Comparison of ENCODE assay signal across 12 cellular contexts in the genomic region with DNA sequence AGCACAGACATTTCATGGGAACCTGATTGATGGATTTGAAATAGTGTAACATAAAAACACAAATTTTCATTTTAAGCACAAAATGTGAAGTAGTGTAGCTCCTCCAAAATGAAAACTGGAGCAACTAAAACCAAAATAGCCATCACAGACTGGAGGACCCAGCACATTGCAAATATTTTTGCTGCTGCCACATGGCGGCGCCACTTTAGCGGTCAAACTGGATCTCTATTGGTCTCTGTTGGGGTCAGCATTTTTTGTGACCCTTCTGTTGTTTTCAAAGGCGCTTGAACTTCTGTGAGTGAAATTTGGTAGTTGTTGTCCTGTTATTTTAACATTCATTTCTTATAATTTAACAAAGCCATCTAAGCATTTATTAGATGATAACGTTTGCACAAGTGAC.
DNase-seq lines count a peak whose midpoint lies in the region; ATAC-seq, FAIRE-seq and TF ChIP-seq lines count a peak whose summit lies in the region.
"Had no signal": no experiment of that assay in that cellular context is flagged by ENCODE, and none has a peak within 500 bp of the region (broad histone marks: within the 10 kb centered on the region; RNA-seq: fewer than 3 reads in every experiment).

No MANE protein-coding gene starts in this region.

- WGBS in K562 (ENCODE audit: insufficient coverage, low coverage, missing lambda C conversion rate): 2% methylated on average over 5 of the region's 5 CpGs
- 38 to 39% methylated on average over 5 of the region's 5 CpGs for WGBS in upper lobe of left lung, 2 donors

- BruUV-seq in K562 (replicated peaks; lab: Mats Ljungman, UMichigan): no TSS peak

- H4K20me1 ChIP-seq in K562 (replicated peaks; ENCODE audit: control insufficient read depth, insufficient read depth, low read length): no peaks in the 10 kb centered on the region

- peak; percentile 52 to 54 (median 52) for TF ChIP-seq CTCF in K562 (IDR thresholded peaks at IDR 0.05 in 2 of 3, conservative IDR thresholded peaks at IDR 0.05 in 1 of 3; ENCODE audit: insufficient read depth in 2 of 3, low read depth in 1 of 3, low read length in 3 of 3)
- TF ChIP-seq CTCF in progenitor cell of endocrine pancreas (IDR thresholded peaks at IDR 0.05; ENCODE audit: unreplicated experiment): peak; percentile 62
- no peak for TF ChIP-seq CTCF in upper lobe of left lung (IDR thresholded peaks at IDR 0.05)

- H3K27ac Mint-ChIP-seq in progenitor cell of endocrine pancreas: no peak overlapping the region

- peaks cover 21% of the 10 kb centered on the region for H3K9me3 Mint-ChIP-seq in progenitor cell of endocrine pancreas (ENCODE audit: low read depth)

- H3K27me3 Mint-ChIP-seq in progenitor cell of endocrine pancreas: peaks cover 4% of the 10 kb centered on the region

- H2AFZ ChIP-seq in K562 (ENCODE audit: low read depth, low read length): no peak overlapping the region

- H3K27ac ChIP-seq in K562 (ENCODE audit: extremely low read depth, low read depth, low read length) (no peak overlapping the region), upper lobe of left lung (no peak overlapping the region)

- H3K4me3 Mint-ChIP-seq in progenitor cell of endocrine pancreas (ENCODE audit: low read depth): no peak overlapping the region

- no peak for FAIRE-seq in K562 (lab: Jason Lieb, UNC)
- FAIRE-seq: A204.1 had no signal

- peak in 1 of 2 experiments; percentile 44; a peak in 2 of 4 replicates for TF ChIP-seq RAD21 in K562 (CRISPR knock-in tag; conservative IDR thresholded peaks at IDR 0.05 in 1 of 2, IDR thresholded peaks at IDR 0.05 in 1 of 2)

- CTCF ChIA-PET in K562 (lab: Yijun Ruan, JAX; ENCODE audit: low intra/inter-chr PET ratio): no interaction called here

- H3K9me3 ChIP-seq in K562 (replicated peaks; ENCODE audit: control insufficient read depth, insufficient read depth, low read depth, low read length) (no peaks in the 10 kb centered on the region), upper lobe of left lung (no peaks in the 10 kb centered on the region)

- no peaks in the 10 kb centered on the region for H3K27me3 ChIP-seq in K562 (ENCODE audit: control insufficient read depth in 2 of 2, insufficient read depth in 2 of 2, low read length in 2 of 2)
- no peaks in the 10 kb centered on the region for H3K27me3 ChIP-seq in upper lobe of left lung

- H3K4me1 Mint-ChIP-seq in progenitor cell of endocrine pancreas (ENCODE audit: low read depth): no peaks in the 10 kb centered on the region

- in situ Hi-C loops in K562 (cut with MboI): no loop called here

- H3K4me2 ChIP-seq in K562 (ENCODE audit: insufficient read depth, low read length): no peak overlapping the region

- H3K36me3 Mint-ChIP-seq in progenitor cell of endocrine pancreas (ENCODE audit: insufficient read depth): no peaks in the 10 kb centered on the region

- ATAC-seq in K562: peak; percentile 69; the same call in 2 of the 3 replicates
- no peak for ATAC-seq in GM21447 (IDR thresholded peaks at IDR 0.05; ENCODE audit: unreplicated experiment)
- ATAC-seq in upper lobe of left lung (ENCODE audit: low FRiP score in 2 of 2): no peak

- H3K36me3 ChIP-seq in K562 (ENCODE audit: control insufficient read depth, insufficient read depth, low read length) (no peaks in the 10 kb centered on the region), upper lobe of left lung (no peaks in the 10 kb centered on the region)

- no peak for TF ChIP-seq EP300 in K562 (IDR thresholded peaks at IDR 0.05; ENCODE audit: low read length)
- TF ChIP-seq EP300 in upper lobe of left lung (IDR thresholded peaks at IDR 0.05): no peak

- H3K9me1 ChIP-seq in K562 (ENCODE audit: control insufficient read depth, insufficient read depth, low read length): no peaks in the 10 kb centered on the region

- H3K4me1 ChIP-seq in K562 (replicated peaks in 1 of 2; ENCODE audit: control insufficient read depth in 2 of 2, insufficient read depth in 2 of 2, low read length in 2 of 2): no peaks in the 10 kb centered on the region
- no peaks in the 10 kb centered on the region for H3K4me1 ChIP-seq in upper lobe of left lung

- no peaks in the 10 kb centered on the region for H3K79me2 ChIP-seq in K562 (ENCODE audit: control insufficient read depth, insufficient read depth, low read length)

- H3K9ac ChIP-seq in K562 (ENCODE audit: insufficient read depth in 1 of 2, low read depth in 2 of 2, low read length in 2 of 2): no peak overlapping the region

- POLR2A ChIA-PET in K562 (lab: Yijun Ruan, JAX): no interaction called here

- peak; percentile 42 for DNase-seq in NCI-H82 (lab: John Stamatoyannopoulos, UW)
- no peak for DNase-seq in NCI-H82 treated with DMSO at 0.1 percent for 48 hours (lab: John Stamatoyannopoulos, UW; ENCODE audit: unreplicated experiment)
- peak; percentile 16 for DNase-seq in HuH-7 (ENCODE audit: low spot score)
- DNase-seq in K562 (ENCODE audit: extremely low read depth in 1 of 4, low spot score in 3 of 4): peak; percentile 15 to 19 (median 18)
- DNase-seq in progenitor cell of endocrine pancreas (ENCODE audit: low spot score, unreplicated experiment): no peak
- DNase-seq in upper lobe of left lung: no peak
- no peak for DNase-seq in SIG-M5 (lab: John Stamatoyannopoulos, UW)
- DNase-seq: GDM1, NCI-H1105, NCI-H774 had no signal

- H3K4me3 ChIP-seq in K562 (no peak overlapping the region), upper lobe of left lung (no peak overlapping the region)

- intact Hi-C loops in K562 (cut with micrococcal nuclease): loop anchor here (5.0 kb wide), 1 partner anchor 730 kb away; no protein-coding TSS in a partner anchor

- TF ChIP-seq POLR2A in K562 (conservative IDR thresholded peaks at IDR 0.05): no peak
- no peak for TF ChIP-seq POLR2A in upper lobe of left lung (IDR thresholded peaks at IDR 0.05)

TF ChIP-seq in K562, 482 proteins besides CTCF, POLR2A, EP300 and RAD21:
- TF ChIP-seq, protein P1, sequence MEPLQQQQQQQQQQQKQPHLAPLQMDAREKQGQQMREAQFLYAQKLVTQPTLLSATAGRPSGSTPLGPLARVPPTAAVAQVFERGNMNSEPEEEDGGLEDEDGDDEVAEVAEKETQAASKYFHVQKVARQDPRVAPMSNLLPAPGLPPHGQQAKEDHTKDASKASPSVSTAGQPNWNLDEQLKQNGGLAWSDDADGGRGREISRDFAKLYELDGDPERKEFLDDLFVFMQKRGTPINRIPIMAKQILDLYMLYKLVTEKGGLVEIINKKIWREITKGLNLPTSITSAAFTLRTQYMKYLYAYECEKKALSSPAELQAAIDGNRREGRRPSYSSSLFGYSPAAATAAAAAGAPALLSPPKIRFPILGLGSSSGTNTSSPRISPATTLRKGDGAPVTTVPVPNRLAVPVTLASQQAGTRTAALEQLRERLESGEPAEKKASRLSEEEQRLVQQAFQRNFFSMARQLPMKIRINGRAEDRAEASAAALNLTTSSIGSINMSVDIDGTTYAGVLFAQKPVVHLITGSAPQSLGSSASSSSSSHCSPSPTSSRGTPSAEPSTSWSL (CRISPR knock-in tag; IDR thresholded peaks at IDR 0.05; ENCODE audit: borderline replicate concordance): no peak
- TF ChIP-seq ZNF184 (CRISPR knock-in tag; IDR thresholded peaks at IDR 0.05): no peak
- TF ChIP-seq ZNF282 (CRISPR knock-in tag; IDR thresholded peaks at IDR 0.05): no peak
- no peak for TF ChIP-seq ZNF764 (CRISPR knock-in tag; IDR thresholded peaks at IDR 0.05; ENCODE audit: low read depth)
- no peak for TF ChIP-seq ZNF124 (CRISPR knock-in tag; IDR thresholded peaks at IDR 0.05)
- TF ChIP-seq SMC3 (conservative IDR thresholded peaks at IDR 0.05; ENCODE audit: insufficient read depth, low read depth, low read length): 0 out of 2 replicates have a peak, but pooled peaks have one; percentile 4
- no peak for TF ChIP-seq ZBTB1 (CRISPR knock-in tag; IDR thresholded peaks at IDR 0.05; ENCODE audit: borderline replicate concordance, low read depth)
- no peak for TF ChIP-seq TBP (optimal IDR thresholded peaks at IDR 0.05; ENCODE audit: low read depth, low read length)
- TF ChIP-seq, protein P2, sequence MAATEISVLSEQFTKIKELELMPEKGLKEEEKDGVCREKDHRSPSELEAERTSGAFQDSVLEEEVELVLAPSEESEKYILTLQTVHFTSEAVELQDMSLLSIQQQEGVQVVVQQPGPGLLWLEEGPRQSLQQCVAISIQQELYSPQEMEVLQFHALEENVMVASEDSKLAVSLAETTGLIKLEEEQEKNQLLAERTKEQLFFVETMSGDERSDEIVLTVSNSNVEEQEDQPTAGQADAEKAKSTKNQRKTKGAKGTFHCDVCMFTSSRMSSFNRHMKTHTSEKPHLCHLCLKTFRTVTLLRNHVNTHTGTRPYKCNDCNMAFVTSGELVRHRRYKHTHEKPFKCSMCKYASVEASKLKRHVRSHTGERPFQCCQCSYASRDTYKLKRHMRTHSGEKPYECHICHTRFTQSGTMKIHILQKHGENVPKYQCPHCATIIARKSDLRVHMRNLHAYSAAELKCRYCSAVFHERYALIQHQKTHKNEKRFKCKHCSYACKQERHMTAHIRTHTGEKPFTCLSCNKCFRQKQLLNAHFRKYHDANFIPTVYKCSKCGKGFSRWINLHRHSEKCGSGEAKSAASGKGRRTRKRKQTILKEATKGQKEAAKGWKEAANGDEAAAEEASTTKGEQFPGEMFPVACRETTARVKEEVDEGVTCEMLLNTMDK (IDR thresholded peaks at IDR 0.05; ENCODE audit: borderline replicate concordance, insufficient read depth, low read depth, low read length, poor library complexity, severe bottlenecking): peak; percentile 20
- no peak for TF ChIP-seq CBFB (CRISPR knock-in tag; IDR thresholded peaks at IDR 0.05)

Comparison
In these comparisons a context has a peak if more than half of its experiments do, and no peak if none do; other contexts are left out.
1. DNase-seq: peak in NCI-H82 (single experiment), HuH-7 (single experiment) and K562 (4 of 4); none in NCI-H82 treated with DMSO at 0.1 percent for 48 hours (single experiment), progenitor cell of endocrine pancreas (single experiment), upper lobe of left lung (0 of 2) and SIG-M5 (single experiment).
2. CTCF ChIP-seq: peak in K562 (3 of 3) and progenitor cell of endocrine pancreas (single experiment); none in upper lobe of left lung (0 of 6).